25 cellular contexts compared by ENCODE assay signal in genomic region chr20:41608606-41609005, GRCh38.
"Had no signal": no experiment of that assay in that cellular context is flagged by ENCODE, and none has a peak within 500 bp of the region (broad histone marks: within the 10 kb centered on the region; RNA-seq: fewer than 3 reads in every experiment).

No MANE protein-coding gene starts in this region.

- ATAC-seq: activated CD8-positive, alpha-beta memory T cell treated with anti-CD3 and anti-CD28 coated beads, Interleukin-2, amount 10 ng/mL, durations not matched to agents 7 days and 5 days; mucosa of descending colon; right lobe of liver; T-cell had no signal

- H3K9me3 Mint-ChIP-seq: activated CD4-positive, alpha-beta memory T cell treated with anti-CD3 and anti-CD28 coated beads, Interleukin-2, amount 10 ng/mL, durations not matched to agents 7 days and 5 days; activated naive CD4-positive, alpha-beta T cell treated with anti-CD3 and anti-CD28 coated beads, Interleukin-2, amount 10 ng/mL, durations not matched to agents 7 days and 5 days; T-cell had no signal

- H3K4me3 Mint-ChIP-seq: activated CD4-positive, alpha-beta memory T cell treated with anti-CD3 and anti-CD28 coated beads, Interleukin-2, amount 10 ng/mL, durations not matched to agents 7 days and 5 days; activated CD8-positive, alpha-beta memory T cell treated with anti-CD3 and anti-CD28 coated beads, Interleukin-2, amount 10 ng/mL, durations not matched to agents 7 days and 5 days; activated naive CD4-positive, alpha-beta T cell treated with anti-CD3 and anti-CD28 coated beads, Interleukin-2, amount 10 ng/mL, durations not matched to agents 7 days and 5 days had no signal

- H3K27ac Mint-ChIP-seq: activated CD4-positive, alpha-beta memory T cell treated with anti-CD3 and anti-CD28 coated beads, Interleukin-2, amount 10 ng/mL, durations not matched to agents 7 days and 5 days; activated CD8-positive, alpha-beta memory T cell treated with anti-CD3 and anti-CD28 coated beads, Interleukin-2, amount 10 ng/mL, durations not matched to agents 7 days and 5 days; activated naive CD4-positive, alpha-beta T cell treated with anti-CD3 and anti-CD28 coated beads, Interleukin-2, amount 10 ng/mL, durations not matched to agents 7 days and 5 days; stimulated activated naive B cell treated with anti-CD40 and anti-IgM and Interleukin-4, amounts not matched to agents 10 μg/mL and 1 μg/mL and 100 μg/mL, for 72 hours; T-cell had no signal

- H3K27me3 Mint-ChIP-seq: activated CD4-positive, alpha-beta memory T cell treated with anti-CD3 and anti-CD28 coated beads, Interleukin-2, amount 10 ng/mL, durations not matched to agents 7 days and 5 days; activated CD8-positive, alpha-beta memory T cell treated with anti-CD3 and anti-CD28 coated beads, Interleukin-2, amount 10 ng/mL, durations not matched to agents 7 days and 5 days; activated naive CD4-positive, alpha-beta T cell treated with anti-CD3 and anti-CD28 coated beads, Interleukin-2, amount 10 ng/mL, durations not matched to agents 7 days and 5 days; naive B cell; stimulated activated naive B cell treated with anti-CD40 and anti-IgM and Interleukin-4, amounts not matched to agents 10 μg/mL and 1 μg/mL and 100 μg/mL, for 72 hours; T-cell had no signal

- DNase-seq: activated CD4-positive, alpha-beta memory T cell treated with anti-CD3 and anti-CD28 coated beads, Interleukin-2, amount 10 ng/mL, durations not matched to agents 7 days and 5 days; activated CD4-positive, alpha-beta T cell treated with anti-CD3 and anti-CD28 coated beads for 48 hours; activated CD4-positive, CD25-positive, alpha-beta regulatory T cell; activated CD8-positive, alpha-beta memory T cell treated with anti-CD3 and anti-CD28 coated beads, Interleukin-2, amount 10 ng/mL, durations not matched to agents 7 days and 5 days; activated naive CD4-positive, alpha-beta T cell treated with anti-CD3 and anti-CD28 coated beads, Interleukin-2, amount 10 ng/mL, durations not matched to agents 7 days and 5 days; adrenal gland; cerebellar nuclear complex; cortex of kidney; effector CD8-positive, alpha-beta T cell; foreskin fibroblast; mesenchymal stem cell; mucosa of descending colon; naive B cell; ovary; right lobe of liver; small intestine; stimulated activated CD4-positive, alpha-beta T cell treated with anti-CD3 and anti-CD28 coated beads, Interleukin-15, amount 100 ng/mL, for 24 hours; stimulated activated CD4-positive, alpha-beta T cell treated with anti-CD3 and anti-CD28 coated beads, Interleukin-4, amount 100 ng/mL, for 1 hour; stimulated activated naive B cell treated with anti-CD40 and anti-IgM and Interleukin-4, amounts not matched to agents 10 μg/mL and 1 μg/mL and 100 μg/mL, for 72 hours; substantia nigra; T-cell; T-helper 9 cell; tibial artery; uterus had no signal

- FAIRE-seq: bronchial epithelial cell, small intestine had no signal
